In the genomic region with DNA sequence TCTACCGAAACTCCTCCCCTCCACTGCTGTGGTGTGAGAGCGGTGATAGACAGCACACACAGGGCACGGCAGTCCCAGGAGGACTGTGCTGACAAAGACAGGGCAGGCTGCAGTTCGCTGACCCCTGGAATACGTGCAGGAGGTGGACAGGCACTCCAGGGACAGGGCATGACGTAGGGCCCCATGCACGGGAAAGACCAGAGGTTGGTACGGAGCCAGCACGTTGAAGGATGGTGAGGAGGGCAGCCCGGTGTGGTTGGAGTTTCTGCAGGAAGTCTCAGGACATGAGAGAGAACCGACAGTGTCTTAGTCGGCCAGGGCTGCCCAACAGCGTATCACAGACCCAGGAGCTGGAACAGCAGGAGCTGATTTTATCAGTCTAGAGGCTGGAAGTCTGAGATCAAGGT, we compare ENCODE assay signal across 21 cellular contexts.
A peak's percentile ranks its signal among the peaks of the same experiment; 100 is the strongest.
DNase-seq lines count a peak whose midpoint lies in the region; ATAC-seq and TF ChIP-seq lines count a peak whose summit lies in the region.
"Had no signal": no experiment of that assay in that cellular context is flagged by ENCODE, and none has a peak within 500 bp of the region (broad histone marks: within the 10 kb centered on the region; RNA-seq: fewer than 3 reads in every experiment).

No MANE protein-coding gene starts in this region.

- H3K9me3 Mint-ChIP-seq in endothelial cell (ENCODE audit: unreplicated experiment): no peaks in the 10 kb centered on the region
- H3K9me3 Mint-ChIP-seq: activated naive CD4-positive, alpha-beta T cell treated with anti-CD3 and anti-CD28 coated beads for 36 hours; activated T-cell treated with anti-CD3 and anti-CD28 coated beads, Interleukin-2, amount 50 U/mL, for 4 hours; naive thymus-derived CD8-positive, alpha-beta T cell had no signal

- DNase-seq in endothelial cell (ENCODE audit: low spot score) (no peak), right cardiac atrium (peak; percentile 61 to 69 (median 64)), neuronal stem cell (ENCODE audit: low spot score) (no peak), HAP-1 (ENCODE audit: low spot score in 2 of 2) (no peak), NCI-H2171 treated with DMSO at 0.1 percent for 48 hours (lab: John Stamatoyannopoulos, UW) (no peak), PC-9 (no peak)
- no peak for DNase-seq in effector memory CD4-positive, alpha-beta T cell
- DNase-seq: activated naive CD4-positive, alpha-beta T cell treated with anti-CD3 and anti-CD28 coated beads for 36 hours; activated T-cell treated with anti-CD3 and anti-CD28 coated beads, Interleukin-2, amount 50 U/mL, for 4 hours; amniotic stem cell; NCI-H1048; NCI-H1694 treated with DMSO at 0.1 percent for 48 hours; NCI-H2171; NCI-H526 treated with DMSO at 0.1 percent for 48 hours; stimulated activated CD4-positive, alpha-beta T cell treated with anti-CD3 and anti-CD28 coated beads, Interleukin-1b, Interleukin-23, amount 100 ng/mL, for 48 hours; T-helper 2 cell had no signal

- CTCF ChIA-PET in PC-9 (lab: Charles Lee): no interaction called here

- no peak overlapping the region for H2AFZ ChIP-seq in neuronal stem cell (ENCODE audit: low read length)
- no peak overlapping the region for H2AFZ ChIP-seq in PC-9

- peak overlapping the region; percentile 17 for H3K14ac ChIP-seq in neuronal stem cell (ENCODE audit: low read length)

- no peaks in the 10 kb centered on the region for H3K4me1 ChIP-seq in right cardiac atrium (ENCODE audit: control insufficient read depth, insufficient read depth, low read length)
- H3K4me1 ChIP-seq in neuronal stem cell (ENCODE audit: control insufficient read depth in 2 of 2, insufficient read depth in 1 of 2, low read depth in 1 of 2, low read length in 2 of 2): peaks cover 7 to 11% of the 10 kb centered on the region in 2 donors
- no peaks in the 10 kb centered on the region for H3K4me1 ChIP-seq in effector memory CD4-positive, alpha-beta T cell (ENCODE audit: control insufficient read depth, insufficient read depth, low read length, poor library complexity, severe bottlenecking)
- no peaks in the 10 kb centered on the region for H3K4me1 ChIP-seq in HAP-1
- no peaks in the 10 kb centered on the region for H3K4me1 ChIP-seq in PC-9 (replicated peaks; ENCODE audit: insufficient read depth)
- H3K4me1 ChIP-seq: breast epithelium, SJSA1, vagina had no signal

- H3K36me3 Mint-ChIP-seq in endothelial cell (ENCODE audit: low read depth, unreplicated experiment): no peaks in the 10 kb centered on the region
- H3K36me3 Mint-ChIP-seq: naive thymus-derived CD8-positive, alpha-beta T cell had no signal

- no peak overlapping the region for H3K4ac ChIP-seq in neuronal stem cell (ENCODE audit: low read length)

- peaks cover 35% of the 10 kb centered on the region for H3K4me1 Mint-ChIP-seq in endothelial cell (ENCODE audit: unreplicated experiment)

- H4K91ac ChIP-seq in neuronal stem cell (ENCODE audit: low read depth, low read length, poor library complexity): no peak overlapping the region

- H3K9ac ChIP-seq in neuronal stem cell (ENCODE audit: low read depth, low read length, poor library complexity): no peak overlapping the region

- POLR2A ChIA-PET in PC-9 (lab: Charles Lee; ENCODE audit: unreplicated experiment): no interaction called here

- no peak overlapping the region for H2BK12ac ChIP-seq in neuronal stem cell (ENCODE audit: low read length)

- peak overlapping the region; percentile 67 for H3K23ac ChIP-seq in neuronal stem cell (ENCODE audit: low read depth, low read length, poor library complexity)

- H2BK120ac ChIP-seq in neuronal stem cell (ENCODE audit: low read depth, low read length): no peak overlapping the region

- BruUV-seq in PC-9 (replicated peaks; lab: Mats Ljungman, UMichigan): no TSS peak

- no peak overlapping the region for H3K4me3 ChIP-seq in right cardiac atrium (ENCODE audit: low read length)
- H3K4me3 ChIP-seq in neuronal stem cell (ENCODE audit: low read length in 2 of 2): no peak overlapping the region
- H3K4me3 ChIP-seq in effector memory CD4-positive, alpha-beta T cell (ENCODE audit: insufficient read depth, low read depth, low read length, poor library complexity, severe bottlenecking): no peak overlapping the region
- H3K4me3 ChIP-seq in HAP-1: no peak overlapping the region
- H3K4me3 ChIP-seq in PC-9: no peak overlapping the region
- H3K4me3 ChIP-seq: breast epithelium, SJSA1, vagina had no signal

- H4K8ac ChIP-seq in neuronal stem cell (ENCODE audit: low read depth, low read length): no peak overlapping the region

- intact Hi-C loops in right cardiac atrium (cut with DNase I): no loop called here
- intact Hi-C loops in PC-9 (cut with micrococcal nuclease; ENCODE audit: unreplicated experiment): no loop called here

- no peaks in the 10 kb centered on the region for H3K79me2 ChIP-seq in PC-9 (ENCODE audit: low read depth)

- peaks cover 5% of the 10 kb centered on the region for H3K27me3 Mint-ChIP-seq in endothelial cell (ENCODE audit: unreplicated experiment)

- peak overlapping the region; percentile 30 for H3K27ac Mint-ChIP-seq in endothelial cell (ENCODE audit: unreplicated experiment)
- H3K27ac Mint-ChIP-seq: activated naive CD4-positive, alpha-beta T cell treated with anti-CD3 and anti-CD28 coated beads for 36 hours; naive thymus-derived CD8-positive, alpha-beta T cell had no signal

- H3K36me3 ChIP-seq in neuronal stem cell (replicated peaks in 1 of 2; ENCODE audit: control insufficient read depth in 2 of 2, insufficient read depth in 2 of 2, low read length in 2 of 2) (no peaks in the 10 kb centered on the region), HAP-1 (replicated peaks) (no peaks in the 10 kb centered on the region), PC-9 (ENCODE audit: low read depth) (no peaks in the 10 kb centered on the region)
- no peaks in the 10 kb centered on the region for H3K36me3 ChIP-seq in effector memory CD4-positive, alpha-beta T cell (ENCODE audit: control insufficient read depth, insufficient read depth, low read length)
- H3K36me3 ChIP-seq: breast epithelium, SJSA1, vagina had no signal

- H3F3A ChIP-seq in PC-9 (ENCODE audit: insufficient read depth, low read depth): no peaks in the 10 kb centered on the region

- H3K27me3 ChIP-seq in right cardiac atrium (ENCODE audit: control insufficient read depth, insufficient read depth) (no peaks in the 10 kb centered on the region), neuronal stem cell (ENCODE audit: control insufficient read depth in 3 of 3, insufficient read depth in 3 of 3, low read depth in 1 of 3, low read length in 3 of 3) (no peaks in the 10 kb centered on the region), HAP-1 (ENCODE audit: low read depth) (no peaks in the 10 kb centered on the region), PC-9 (ENCODE audit: insufficient read depth, low read depth) (no peaks in the 10 kb centered on the region; the same call in none of the 2 replicates)
- no peaks in the 10 kb centered on the region for H3K27me3 ChIP-seq in effector memory CD4-positive, alpha-beta T cell (replicated peaks; ENCODE audit: control insufficient read depth, insufficient read depth, low read length, poor library complexity, severe bottlenecking)
- H3K27me3 ChIP-seq: breast epithelium, SJSA1, vagina had no signal

- WGBS in right cardiac atrium: 41% methylated on average over 13 of the region's 13 CpGs
- no CpG with 5 or more reads among the region's 13 CpGs for WGBS in neuronal stem cell (ENCODE audit: extremely low coverage in 2 of 2, insufficient read length in 2 of 2, insufficient replicate concordance in 1 of 2), 2 donors

- peak overlapping the region; percentile 83 for H3K18ac ChIP-seq in neuronal stem cell (ENCODE audit: low read length)

- H3K4me2 ChIP-seq in neuronal stem cell (ENCODE audit: insufficient read depth, low read length, poor library complexity, severe bottlenecking) (no peak overlapping the region), PC-9 (no peak overlapping the region)

- no peaks in the 10 kb centered on the region for H3K9me2 ChIP-seq in PC-9 (ENCODE audit: insufficient read depth)

- H4K20me1 ChIP-seq in PC-9 (ENCODE audit: insufficient read depth): peaks cover 5% of the 10 kb centered on the region; the same call in 1 of the 2 replicates

- no peaks in the 10 kb centered on the region for H3K79me1 ChIP-seq in neuronal stem cell (ENCODE audit: low read depth, low read length)

- no peak overlapping the region for H2BK15ac ChIP-seq in neuronal stem cell (ENCODE audit: low read length)

- in situ Hi-C loops in HAP-1 (cut with MboI; ENCODE audit: low sequenced_read_pairs): no loop called here

- TF ChIP-seq CTCF in endothelial cell (IDR thresholded peaks at IDR 0.05; ENCODE audit: unreplicated experiment) (no peak), PC-9 (conservative IDR thresholded peaks at IDR 0.05) (no peak)

- no peak overlapping the region for H3K27ac ChIP-seq in right cardiac atrium (ENCODE audit: low read length)
- H3K27ac ChIP-seq in neuronal stem cell (replicated peaks; ENCODE audit: low read length): no peak overlapping the region
- H3K27ac ChIP-seq in effector memory CD4-positive, alpha-beta T cell (ENCODE audit: insufficient read depth, low read length, poor library complexity, severe bottlenecking): no peak overlapping the region
- no peak overlapping the region for H3K27ac ChIP-seq in PC-9
- H3K27ac ChIP-seq: breast epithelium, HL-60, SJSA1, vagina had no signal

- no peak overlapping the region for H2AK5ac ChIP-seq in neuronal stem cell (ENCODE audit: low read depth, low read length)

- H3K9me3 ChIP-seq in right cardiac atrium (ENCODE audit: control insufficient read depth, low read length): no peaks in the 10 kb centered on the region
- no peaks in the 10 kb centered on the region for H3K9me3 ChIP-seq in neuronal stem cell (replicated peaks in 1 of 2; ENCODE audit: control insufficient read depth in 2 of 2, insufficient read depth in 1 of 2, low read depth in 1 of 2, low read length in 2 of 2)
- no peaks in the 10 kb centered on the region for H3K9me3 ChIP-seq in effector memory CD4-positive, alpha-beta T cell (ENCODE audit: control insufficient read depth, low read length)
- no peaks in the 10 kb centered on the region for H3K9me3 ChIP-seq in HAP-1
- no peaks in the 10 kb centered on the region for H3K9me3 ChIP-seq in PC-9 (ENCODE audit: insufficient read depth, low read depth)
- H3K9me3 ChIP-seq: breast epithelium, SJSA1, vagina had no signal

- no peak overlapping the region for H3K4me3 Mint-ChIP-seq in endothelial cell (ENCODE audit: unreplicated experiment)
- H3K4me3 Mint-ChIP-seq: activated naive CD4-positive, alpha-beta T cell treated with anti-CD3 and anti-CD28 coated beads for 36 hours; activated T-cell treated with anti-CD3 and anti-CD28 coated beads, Interleukin-2, amount 50 U/mL, for 4 hours; naive thymus-derived CD8-positive, alpha-beta T cell had no signal

- H2BK5ac ChIP-seq in neuronal stem cell (ENCODE audit: low read length): no peak overlapping the region

- peak in 1 of 2 donors; percentile 86 for ATAC-seq in right cardiac atrium
- ATAC-seq: activated T-cell treated with anti-CD3 and anti-CD28 coated beads, Interleukin-2, amount 50 U/mL, for 4 hours; naive thymus-derived CD8-positive, alpha-beta T cell had no signal

Comparison
In these comparisons a context has a peak if more than half of its experiments do, and no peak if none do; other contexts are left out.
1. DNase-seq: peak in right cardiac atrium (3 of 3); none in endothelial cell (single experiment), neuronal stem cell (single experiment), effector memory CD4-positive, alpha-beta T cell (0 of 3), HAP-1 (0 of 2), NCI-H2171 treated with DMSO at 0.1 percent for 48 hours (single experiment) and PC-9 (0 of 2).